ENCODE assay signal across 8 cellular contexts in the genomic region with DNA sequence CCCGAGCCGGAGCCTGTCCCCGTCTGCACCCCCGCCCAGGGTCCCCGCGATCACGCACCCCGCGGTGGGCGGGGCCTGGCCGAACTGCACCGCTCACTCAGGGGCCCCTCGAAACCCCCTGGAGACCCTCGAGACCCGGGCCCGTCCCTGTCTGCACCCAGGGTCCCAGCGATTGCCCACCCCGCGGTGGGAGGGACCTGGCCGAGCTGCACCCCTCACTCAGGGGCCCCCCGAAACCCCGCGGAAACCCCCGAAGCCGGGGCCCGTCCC. TPM values are rescaled to one million over a fixed set of nuclear protein-coding genes. Genes with fewer than 3 reads are reported as not detected.
DNase-seq lines count a peak whose midpoint lies in the region; ATAC-seq and TF ChIP-seq lines count a peak whose summit lies in the region.

No MANE protein-coding gene starts in this region.

- no peak overlapping the region for H3K27ac Mint-ChIP-seq in chondrocyte (ENCODE audit: unreplicated experiment)

- peak overlapping the region; percentile 66 to 94 for H3K4me3 ChIP-seq in muscle layer of duodenum (ENCODE audit: low read depth in 1 of 2, low read length in 2 of 2)

- H3K4me1 ChIP-seq in muscle layer of duodenum (ENCODE audit: control insufficient read depth in 1 of 2, insufficient read depth in 2 of 2, low read length in 2 of 2) = peaks cover 0 to 16% of the 10 kb centered on the region in 2 donors

- DNase-seq in chondrocyte (ENCODE audit: low spot score) (no peak), DMS79 (lab: John Stamatoyannopoulos, UW) (no peak), SKM-1 treated with dmso at 0.1 percent for 144 hours (lab: John Stamatoyannopoulos, UW; ENCODE audit: unreplicated experiment) (no peak), NCI-H345 treated with DMSO at 0.1 percent for 48 hours (lab: John Stamatoyannopoulos, UW; ENCODE audit: unreplicated experiment) (no peak)

- H3K27me3 ChIP-seq in muscle layer of duodenum (ENCODE audit: low read depth, low read length) = no peaks in the 10 kb centered on the region

- peak overlapping the region; percentile 78 for H3K4me3 Mint-ChIP-seq in chondrocyte (ENCODE audit: unreplicated experiment)

- no peaks in the 10 kb centered on the region for H3K9me3 ChIP-seq in muscle layer of duodenum (ENCODE audit: control insufficient read depth in 1 of 2, low read length in 2 of 2)

- H3K27ac ChIP-seq in muscle layer of duodenum (ENCODE audit: low read length) = no peak overlapping the region

- no peaks in the 10 kb centered on the region for H3K9me3 Mint-ChIP-seq in chondrocyte (ENCODE audit: low read depth)

- no peaks in the 10 kb centered on the region for H3K27me3 Mint-ChIP-seq in chondrocyte (ENCODE audit: low read depth)

- ATAC-seq in GM18498 (IDR thresholded peaks at IDR 0.05; ENCODE audit: unreplicated experiment) = peak; percentile 27
- peak; percentile 24 for ATAC-seq in HG03442 (IDR thresholded peaks at IDR 0.05; ENCODE audit: unreplicated experiment)
- no peak for ATAC-seq in HG02870 (IDR thresholded peaks at IDR 0.05; ENCODE audit: unreplicated experiment)

- H3K36me3 ChIP-seq in muscle layer of duodenum (ENCODE audit: control insufficient read depth in 1 of 2, insufficient read depth in 2 of 2, low read length in 2 of 2) = no peaks in the 10 kb centered on the region

- H3K4me1 Mint-ChIP-seq in chondrocyte (ENCODE audit: low read depth) = peaks cover 20% of the 10 kb centered on the region

- TF ChIP-seq CTCF in chondrocyte (IDR thresholded peaks at IDR 0.05) = no peak

- H3K36me3 Mint-ChIP-seq in chondrocyte (ENCODE audit: low read depth) = no peaks in the 10 kb centered on the region

RNA-seq across cellular contexts. Expression of a gene that starts 0.5 kb away (rescaled TPM):
- total RNA-seq in chondrocyte = 35.5 to 56.0 TPM (median 36.6 TPM) in 3 replicates

RNA-seq across cellular contexts. Expression of a gene that starts 19.7 kb away (rescaled TPM):
- total RNA-seq in chondrocyte = 177 to 258 TPM (median 181 TPM) in 3 replicates

RNA-seq across cellular contexts. Expression of a gene that starts 28.9 kb away (rescaled TPM):
- 74.6 to 100 TPM (median 76.1 TPM) in 3 replicates for total RNA-seq in chondrocyte
